Comparison of ENCODE assay signal across 18 cellular contexts in the genomic region with DNA sequence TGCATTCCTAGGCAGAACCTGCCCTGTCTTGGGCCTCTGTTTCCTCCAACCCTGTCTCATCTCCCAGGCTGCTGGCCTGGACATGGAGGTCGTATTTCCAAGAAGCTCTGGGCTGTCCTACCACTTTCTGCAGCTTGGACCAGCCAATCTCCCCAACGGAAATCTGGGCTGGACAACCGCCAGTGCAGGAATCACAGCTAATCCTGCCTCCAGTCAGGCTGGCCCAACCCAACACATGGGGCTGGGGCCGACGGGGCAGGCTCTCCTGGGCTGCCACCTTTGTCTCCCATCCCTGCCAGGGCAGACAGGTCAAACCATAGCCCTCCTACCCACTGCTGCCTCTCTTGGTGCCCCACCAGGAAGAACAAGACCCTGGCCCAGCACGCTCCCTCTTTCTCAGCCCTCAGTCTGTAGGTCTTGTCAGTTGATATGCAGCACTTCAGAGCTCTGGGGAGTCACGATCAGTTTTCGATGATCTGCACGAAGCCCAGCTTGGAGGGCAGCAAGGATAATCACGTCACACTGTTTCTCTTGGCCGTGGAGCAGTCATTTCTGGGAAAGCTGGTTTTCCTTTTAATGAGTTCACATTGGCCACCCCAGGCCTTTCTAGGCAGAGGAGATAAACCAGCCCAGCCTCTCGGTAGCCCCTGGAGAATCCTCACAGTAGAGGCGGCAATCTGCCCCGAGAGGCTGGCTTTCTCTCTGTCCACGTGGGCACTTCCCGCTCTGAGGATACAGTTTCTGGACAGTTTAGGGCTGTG.
A peak's percentile ranks its signal among the peaks of the same experiment; 100 is the strongest.
DNase-seq lines count a peak whose midpoint lies in the region; ATAC-seq, FAIRE-seq and TF ChIP-seq lines count a peak whose summit lies in the region.
"Had no signal": no experiment of that assay in that cellular context is flagged by ENCODE, and none has a peak within 500 bp of the region (broad histone marks: within the 10 kb centered on the region; RNA-seq: fewer than 3 reads in every experiment).

No MANE protein-coding gene starts in this region.

- no peaks in the 10 kb centered on the region for H3K79me2 ChIP-seq in astrocyte (ENCODE audit: insufficient read depth, low read length)

- intact Hi-C loops in heart left ventricle (cut with DNase I), result loop anchor here in 1 of 10 donors (10.0 kb wide), 1 partner anchor 479 kb away; no protein-coding TSS in a partner anchor
- intact Hi-C loops in prostate gland (cut with DNase I), result no loop called here

- ATAC-seq in heart left ventricle (peak in 3 of 4 donors; percentile 2 to 11 (median 2)), HG03135 (IDR thresholded peaks at IDR 0.05; ENCODE audit: unreplicated experiment) (no peak)
- no peak for ATAC-seq in activated T-cell treated with anti-CD3 and anti-CD28 coated beads, Interleukin-2, amount 50 U/mL, for 4 hours
- ATAC-seq: left colon had no signal

- TF ChIP-seq CTCF in astrocyte (IDR thresholded peaks at IDR 0.05; ENCODE audit: insufficient read depth, low read depth, low read length), result no peak
- TF ChIP-seq CTCF in heart left ventricle (IDR thresholded peaks at IDR 0.05), result no peak
- no peak for TF ChIP-seq CTCF in prostate gland (IDR thresholded peaks at IDR 0.05)

- H3K4me1 ChIP-seq in astrocyte (ENCODE audit: insufficient read depth, low read length) (peaks cover 21% of the 10 kb centered on the region), heart left ventricle (peaks cover 0 to 50% (median 42%) of the 10 kb centered on the region in 12 donors), prostate gland (replicated peaks) (no peaks in the 10 kb centered on the region)

- no peaks in the 10 kb centered on the region for H3K9me3 Mint-ChIP-seq in astrocyte (ENCODE audit: unreplicated experiment)
- no peaks in the 10 kb centered on the region for H3K9me3 Mint-ChIP-seq in activated T-cell treated with anti-CD3 and anti-CD28 coated beads, Interleukin-2, amount 50 U/mL, for 4 hours
- no peaks in the 10 kb centered on the region for H3K9me3 Mint-ChIP-seq in activated T-cell treated with anti-CD3 and anti-CD28 coated beads, Interleukin-2, amount 50 U/mL, for 24 hours
- H3K9me3 Mint-ChIP-seq in immature natural killer cell, result no peaks in the 10 kb centered on the region

- H3K4me1 Mint-ChIP-seq in astrocyte (ENCODE audit: low read depth, unreplicated experiment) (peaks cover 11% of the 10 kb centered on the region), immature natural killer cell (peaks cover 12 to 13% of the 10 kb centered on the region in 2 donors)
- H3K4me1 Mint-ChIP-seq in activated T-cell treated with anti-CD3 and anti-CD28 coated beads, Interleukin-2, amount 50 U/mL, for 4 hours (ENCODE audit: low read depth), result peaks cover 12% of the 10 kb centered on the region
- peaks cover 11% of the 10 kb centered on the region for H3K4me1 Mint-ChIP-seq in activated T-cell treated with anti-CD3 and anti-CD28 coated beads, Interleukin-2, amount 50 U/mL, for 24 hours (ENCODE audit: low read depth)

- H3K4me3 ChIP-seq in astrocyte (ENCODE audit: insufficient read depth, low read depth, low read length) (no peak overlapping the region), heart left ventricle (no peak overlapping the region), prostate gland (no peak overlapping the region)
- H3K4me3 ChIP-seq: upper lobe of left lung had no signal

- H3K27ac ChIP-seq in astrocyte (ENCODE audit: low read depth, low read length) (no peak overlapping the region), heart left ventricle (peak overlapping the region in 5 of 12 donors; percentile 15 to 64 (median 39)), prostate gland (no peak overlapping the region)
- H3K27ac ChIP-seq: upper lobe of left lung had no signal

- H3K36me3 ChIP-seq in astrocyte (ENCODE audit: insufficient read depth, low read length) (no peaks in the 10 kb centered on the region), heart left ventricle (peaks cover 0 to 13% (median 0%) of the 10 kb centered on the region in 9 donors), prostate gland (no peaks in the 10 kb centered on the region)

- H3K4me3 Mint-ChIP-seq in astrocyte (ENCODE audit: unreplicated experiment) (no peak overlapping the region), immature natural killer cell (no peak overlapping the region)
- no peak overlapping the region for H3K4me3 Mint-ChIP-seq in activated T-cell treated with anti-CD3 and anti-CD28 coated beads, Interleukin-2, amount 50 U/mL, for 4 hours
- H3K4me3 Mint-ChIP-seq in activated T-cell treated with anti-CD3 and anti-CD28 coated beads, Interleukin-2, amount 50 U/mL, for 24 hours, result no peak overlapping the region
- H3K4me3 Mint-ChIP-seq: activated naive CD8-positive, alpha-beta T cell; B cell had no signal

- H3K27me3 Mint-ChIP-seq in astrocyte (ENCODE audit: low read depth, unreplicated experiment) (peaks cover 51% of the 10 kb centered on the region), immature natural killer cell (ENCODE audit: low read depth in 3 of 3) (peaks cover 2 to 9% (median 5%) of the 10 kb centered on the region in 3 donors)
- peaks cover 16% of the 10 kb centered on the region for H3K27me3 Mint-ChIP-seq in activated T-cell treated with anti-CD3 and anti-CD28 coated beads, Interleukin-2, amount 50 U/mL, for 4 hours (ENCODE audit: low read depth)
- H3K27me3 Mint-ChIP-seq in activated T-cell treated with anti-CD3 and anti-CD28 coated beads, Interleukin-2, amount 50 U/mL, for 24 hours, result peaks cover 29% of the 10 kb centered on the region

- WGBS in heart left ventricle, 4 donors, result 44 to 50% (median 50%) methylated on average over 15 to 16 of the region's 16 CpGs
- 54% methylated on average over 16 of the region's 16 CpGs for WGBS in prostate gland

- no peak overlapping the region for H3K4me2 ChIP-seq in astrocyte (ENCODE audit: low read length)

- DNase-seq in GM04504 (ENCODE audit: low read depth) (peak; percentile 11), astrocyte (ENCODE audit: low read depth) (peak; percentile 10), heart left ventricle (peak in 4 of 5 donors; percentile 58 to 71 (median 68)), prostate gland (ENCODE audit: low spot score) (peak; percentile 35), immature natural killer cell (no peak)
- DNase-seq in activated T-cell treated with anti-CD3 and anti-CD28 coated beads, Interleukin-2, amount 50 U/mL, for 4 hours, result no peak
- DNase-seq in activated T-cell treated with anti-CD3 and anti-CD28 coated beads, Interleukin-2, amount 50 U/mL, for 24 hours, result no peak
- DNase-seq: activated CD4-positive, CD25-positive, alpha-beta regulatory T cell treated with anti-CD3 and anti-CD28 coated beads, Interleukin-2, amount 50 U/mL, for 72 hours; DMS79; NCI-H1092; NCI-H2171; SHP77 treated with DMSO at 0.1 percent for 48 hours; stimulated activated CD4-positive, alpha-beta T cell treated with anti-CD3 and anti-CD28 coated beads, Interleukin-2, amount 100 ng/mL, for 48 hours had no signal

- no peak for TF ChIP-seq POLR2A in heart left ventricle (IDR thresholded peaks at IDR 0.05)
- no peak for TF ChIP-seq POLR2A in prostate gland (IDR thresholded peaks at IDR 0.05)

- H4K20me1 ChIP-seq in astrocyte (ENCODE audit: insufficient read depth, low read length), result no peaks in the 10 kb centered on the region

- H2AFZ ChIP-seq in astrocyte (ENCODE audit: low read depth, low read length), result no peak overlapping the region

- H3K36me3 Mint-ChIP-seq in astrocyte (ENCODE audit: low read depth, unreplicated experiment), result peaks cover 2% of the 10 kb centered on the region
- no peaks in the 10 kb centered on the region for H3K36me3 Mint-ChIP-seq in activated T-cell treated with anti-CD3 and anti-CD28 coated beads, Interleukin-2, amount 50 U/mL, for 4 hours (ENCODE audit: insufficient read depth)
- H3K36me3 Mint-ChIP-seq in activated T-cell treated with anti-CD3 and anti-CD28 coated beads, Interleukin-2, amount 50 U/mL, for 24 hours (ENCODE audit: low read depth), result no peaks in the 10 kb centered on the region
- no peaks in the 10 kb centered on the region for H3K36me3 Mint-ChIP-seq in immature natural killer cell
- H3K36me3 Mint-ChIP-seq: activated naive CD8-positive, alpha-beta T cell had no signal

- no peak for FAIRE-seq in astrocyte (lab: Jason Lieb, UNC)

- H3K27me3 ChIP-seq in astrocyte (ENCODE audit: insufficient read depth, low read length) (no peaks in the 10 kb centered on the region), heart left ventricle (no peaks in the 10 kb centered on the region), prostate gland (replicated peaks; ENCODE audit: insufficient read depth) (no peaks in the 10 kb centered on the region)
- H3K27me3 ChIP-seq: upper lobe of left lung had no signal

- H3K9me3 ChIP-seq in astrocyte (ENCODE audit: insufficient read depth, low read depth, low read length) (no peaks in the 10 kb centered on the region), heart left ventricle (no peaks in the 10 kb centered on the region), prostate gland (no peaks in the 10 kb centered on the region)
- H3K9me3 ChIP-seq: upper lobe of left lung had no signal

- H3K9ac ChIP-seq in astrocyte (ENCODE audit: low read length), result no peak overlapping the region

- H3K27ac Mint-ChIP-seq in astrocyte (ENCODE audit: unreplicated experiment) (no peak overlapping the region), immature natural killer cell (no peak overlapping the region)
- no peak overlapping the region for H3K27ac Mint-ChIP-seq in activated T-cell treated with anti-CD3 and anti-CD28 coated beads, Interleukin-2, amount 50 U/mL, for 24 hours
- H3K27ac Mint-ChIP-seq: activated naive CD8-positive, alpha-beta T cell; B cell had no signal

Comparison
In these comparisons a context has a peak if more than half of its experiments do, and no peak if none do; other contexts are left out.
1. DNase-seq: peak in GM04504 (single experiment), astrocyte (single experiment), heart left ventricle (4 of 5) and prostate gland (single experiment); none in activated T-cell treated with anti-CD3 and anti-CD28 coated beads, Interleukin-2, amount 50 U/mL, for 4 hours (single experiment), activated T-cell treated with anti-CD3 and anti-CD28 coated beads, Interleukin-2, amount 50 U/mL, for 24 hours (single experiment) and immature natural killer cell (0 of 3).
2. ATAC-seq: peak in heart left ventricle (3 of 4); none in HG03135 (single experiment) and activated T-cell treated with anti-CD3 and anti-CD28 coated beads, Interleukin-2, amount 50 U/mL, for 4 hours (0 of 2).